Comparison of ENCODE assay signal across 8 cellular contexts in the genomic region with DNA sequence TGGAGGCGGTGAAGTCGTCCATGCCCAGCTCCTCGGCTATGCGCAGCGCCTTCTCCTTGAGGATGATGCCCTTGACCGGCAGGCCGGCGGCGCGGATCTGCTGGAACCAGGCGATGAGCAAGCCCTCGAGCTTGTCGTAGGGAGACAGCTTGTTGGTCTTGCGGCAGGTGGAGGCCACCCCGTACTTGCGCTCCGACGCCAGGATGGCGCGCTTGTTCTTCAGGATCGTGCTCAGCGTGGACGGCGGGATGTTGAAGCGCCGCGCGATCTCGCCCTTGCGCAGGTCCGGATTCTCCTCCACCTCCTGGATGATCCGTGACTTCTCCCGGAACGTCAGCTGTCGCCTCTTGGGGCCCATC. TPM values are rescaled to one million over a fixed set of nuclear protein-coding genes. Genes with fewer than 3 reads are reported as not detected.
DNase-seq lines count a peak whose midpoint lies in the region; ATAC-seq and TF ChIP-seq lines count a peak whose summit lies in the region.

No MANE protein-coding gene starts in this region.

- WGBS in body of pancreas, 2 donors: 0% methylated on average over 34 of the region's 35 CpGs; no CpG with 5 or more reads in 1 of the 2 donors

- peaks cover 0 to 11% (median 0%) of the 10 kb centered on the region in 3 donors for H3K36me3 ChIP-seq in Peyer's patch
- no peaks in the 10 kb centered on the region for H3K36me3 ChIP-seq in body of pancreas (replicated peaks in 1 of 2; ENCODE audit: insufficient read depth in 1 of 2, low read depth in 2 of 2)

- no peaks in the 10 kb centered on the region for H3K36me3 Mint-ChIP-seq in immature natural killer cell

- CTCF ChIA-PET in AG04450 (lab: Charles Lee): interaction anchor here (1.0 to 6.2 kb wide), 13 partner anchors 8 to 305 kb away, joined by 3 to 87 read pairs (median 5); a partner anchor contains a TSS

- intact Hi-C loops in body of pancreas (cut with DNase I): loop anchor here (5.0 to 10.0 kb wide), 2 partner anchors 36 to 69 kb away; a partner anchor contains a TSS

- no peaks in the 10 kb centered on the region for H3K9me3 Mint-ChIP-seq in immature natural killer cell

- POLR2A ChIA-PET in AG04450 (lab: Yijun Ruan, JAX): interaction anchor here (0.6 to 2.8 kb wide), 7 partner anchors 10 to 299 kb away, joined by 3 to 19 read pairs (median 3); a partner anchor contains a TSS

- no peak for DNase-seq in AG04450 (ENCODE audit: low read depth, low spot score)
- peak; percentile 40 to 76 (median 69) for DNase-seq in Peyer's patch
- DNase-seq in body of pancreas: peak; percentile 53 to 61 (median 60)
- peak in 2 of 3 donors; percentile 31 to 37 for DNase-seq in immature natural killer cell
- peak; percentile 41 for DNase-seq in stimulated activated CD4-positive, alpha-beta T cell treated with anti-CD3 and anti-CD28 coated beads, Interleukin-4, amount 100 ng/mL, for 1 hour

- H3K27ac ChIP-seq in AG04450 (ENCODE audit: low read depth, low read length) (peak overlapping the region; percentile 21), Peyer's patch (peak overlapping the region; percentile 70 to 87 (median 80)), body of pancreas (peak overlapping the region; percentile 59 to 85 (median 68))

- H3K4me3 ChIP-seq in AG04450 (ENCODE audit: low read depth, low read length) (peak overlapping the region; percentile 79), Peyer's patch (peak overlapping the region; percentile 44 to 79 (median 62)), body of pancreas (peak overlapping the region; percentile 35 to 38)

- H3K4me1 ChIP-seq in Peyer's patch (peaks cover under 1 to 61% (median 12%) of the 10 kb centered on the region in 4 donors), body of pancreas (peaks cover 56% of the 10 kb centered on the region)

- peaks cover 2 to 6% (median 2%) of the 10 kb centered on the region in 3 donors for H3K27me3 Mint-ChIP-seq in immature natural killer cell (ENCODE audit: low read depth in 3 of 3)

- TF ChIP-seq CTCF in AG04450 (IDR thresholded peaks at IDR 0.05; ENCODE audit: low read depth, low read length) (no peak), Peyer's patch (IDR thresholded peaks at IDR 0.05) (peak in 1 of 6 experiments; percentile 2), body of pancreas (IDR thresholded peaks at IDR 0.05) (no peak)

- peak overlapping the region; percentile 62 to 90 (median 84) for H3K27ac Mint-ChIP-seq in immature natural killer cell

- peak overlapping the region; percentile 81 to 86 (median 82) for H3K4me3 Mint-ChIP-seq in immature natural killer cell

- no peak for TF ChIP-seq POLR2A in Peyer's patch (IDR thresholded peaks at IDR 0.05)
- TF ChIP-seq POLR2A in body of pancreas (IDR thresholded peaks at IDR 0.05): no peak

- peak; percentile 34 for ATAC-seq in GM18498 (IDR thresholded peaks at IDR 0.05; ENCODE audit: unreplicated experiment)
- ATAC-seq in HG03064 (IDR thresholded peaks at IDR 0.05; ENCODE audit: low read depth, unreplicated experiment): peak; percentile 18
- peak; percentile 45 for ATAC-seq in body of pancreas
- ATAC-seq in HG03460 (IDR thresholded peaks at IDR 0.05; ENCODE audit: unreplicated experiment): no peak

- H3K27me3 ChIP-seq in AG04450 (ENCODE audit: control insufficient read depth, insufficient read depth, low read length) (no peaks in the 10 kb centered on the region), Peyer's patch (no peaks in the 10 kb centered on the region), body of pancreas (no peaks in the 10 kb centered on the region)

- peaks cover 43 to 47% of the 10 kb centered on the region in 2 donors for H3K4me1 Mint-ChIP-seq in immature natural killer cell

- H3K9me3 ChIP-seq in AG04450 (ENCODE audit: control insufficient read depth, insufficient read depth, low read length): peaks cover 4% of the 10 kb centered on the region; the same call in 1 of the 2 replicates
- no peaks in the 10 kb centered on the region for H3K9me3 ChIP-seq in Peyer's patch
- H3K9me3 ChIP-seq in body of pancreas: no peaks in the 10 kb centered on the region

RNA-seq across cellular contexts. Expression of a gene that starts 0.4 kb away (rescaled TPM):
- polyA plus RNA-seq in AG04450 (2011; rRNA removed): 29.7 and 37.0 TPM in 2 replicates
- polyA minus RNA-seq in AG04450 (2011; rRNA and poly(A)+ RNA removed): 40.4 and 42.7 TPM in 2 replicates
- total RNA-seq in Peyer's patch: 10 to 100 TPM; 39.8 to 61.9 (median 47.0) TPM
- total RNA-seq in body of pancreas: 10 to 100 TPM; 57.9 to 61.0 TPM
- 1 to 10 TPM; 1.0 to 1.7 (median 1.1) TPM for polyA plus RNA-seq in immature natural killer cell

RNA-seq across cellular contexts. Expression of a gene that starts 4.9 kb away (rescaled TPM):
- polyA plus RNA-seq in AG04450 (2011; rRNA removed) (0.12 TPM in 2 replicates), immature natural killer cell (not detected)
- polyA minus RNA-seq in AG04450 (2011; rRNA and poly(A)+ RNA removed): not detected in 2 replicates
- total RNA-seq in Peyer's patch (not detected), body of pancreas (1 to 10 TPM in 1 of 2 donors, under 1 TPM in 1; 0.66 to 1.3 TPM)

RNA-seq across cellular contexts. Expression of a gene that starts 10.0 kb away (rescaled TPM):
- polyA plus RNA-seq in AG04450 (2011; rRNA removed) (57.3 and 58.9 TPM in 2 replicates), immature natural killer cell (10 to 100 TPM; 25.3 to 42.0 (median 29.0) TPM)
- polyA minus RNA-seq in AG04450 (2011; rRNA and poly(A)+ RNA removed): 41.1 and 48.7 TPM in 2 replicates
- total RNA-seq in Peyer's patch (100 to 1,000 TPM in 1 of 4 donors, 10 to 100 TPM in 3; 14.2 to 202 (median 34.1) TPM), body of pancreas (10 to 100 TPM in 1 of 2 donors, 1 to 10 TPM in 1; 8.8 to 22.7 TPM)

RNA-seq across cellular contexts. Expression of a gene that starts 18.6 kb away (rescaled TPM):
- polyA plus RNA-seq in AG04450 (2011; rRNA removed): 22.6 and 29.2 TPM in 2 replicates
- 19.2 and 21.7 TPM in 2 replicates for polyA minus RNA-seq in AG04450 (2011; rRNA and poly(A)+ RNA removed)
- 10 to 100 TPM in 2 of 4 donors, 1 to 10 TPM in 2; 7.4 to 13.2 (median 10.2) TPM for total RNA-seq in Peyer's patch
- total RNA-seq in body of pancreas: 10 to 100 TPM; 11.2 to 26.7 TPM
- polyA plus RNA-seq in immature natural killer cell: 10 to 100 TPM; 16.4 to 27.5 (median 16.6) TPM

RNA-seq across cellular contexts. Expression of a gene that starts 34.2 kb away (rescaled TPM):
- polyA plus RNA-seq in AG04450 (2011; rRNA removed) (7.8 and 11.7 TPM in 2 replicates), immature natural killer cell (10 to 100 TPM; 16.3 to 23.1 (median 17.4) TPM)
- polyA minus RNA-seq in AG04450 (2011; rRNA and poly(A)+ RNA removed): 10.3 and 14.3 TPM in 2 replicates
- total RNA-seq in Peyer's patch (10 to 100 TPM; 11.6 to 26.4 (median 22.5) TPM), body of pancreas (1 to 10 TPM; 4.9 to 5.3 TPM)

Comparison
In these comparisons a context has a peak if more than half of its experiments do, and no peak if none do; other contexts are left out.
1. H3K27ac ChIP-seq: peak in every context shown above with its lines; median percentile 80 in Peyer's patch; 68 in body of pancreas; 21 in AG04450.